Comparison of ENCODE assay signal across 8 cellular contexts in genomic region chr10:129466703-129467345, GRCh38. TPM values are rescaled to one million over a fixed set of nuclear protein-coding genes. Genes with fewer than 3 reads are reported as not detected.
DNase-seq lines count a peak whose midpoint lies in the region; ATAC-seq and TF ChIP-seq lines count a peak whose summit lies in the region.

TSS of gene MGMT (plus strand) at chr10:129467241.

- TF ChIP-seq CTCF in glutamatergic neuron (IDR thresholded peaks at IDR 0.05; ENCODE audit: partially characterized antibody, unreplicated experiment) = no peak
- no peak for TF ChIP-seq CTCF in osteocyte (IDR thresholded peaks at IDR 0.05)

- ATAC-seq in HG03439 (IDR thresholded peaks at IDR 0.05; ENCODE audit: unreplicated experiment) = peak; percentile 88
- peak; percentile 96 to 98 for ATAC-seq in activated naive CD4-positive, alpha-beta T cell treated with anti-CD3 and anti-CD28 coated beads, Interleukin-2, amount 50 U/mL, for 72 hours

- peaks cover 2% of the 10 kb centered on the region for H3K4me1 Mint-ChIP-seq in glutamatergic neuron (ENCODE audit: low read depth, unreplicated experiment)
- H3K4me1 Mint-ChIP-seq in osteocyte (ENCODE audit: unreplicated experiment) = peaks cover 4% of the 10 kb centered on the region

- DNase-seq in C1 segment of cervical spinal cord (lab: John Stamatoyannopoulos, UW) = peak; percentile 27 to 94 (median 84)
- peak; percentile 88 for DNase-seq in GM19238 (ENCODE audit: insufficient read length, low spot score)
- peak; percentile 37 for DNase-seq in SK-N-DZ (ENCODE audit: low spot score)
- peak; percentile 94 to 96 for DNase-seq in activated naive CD4-positive, alpha-beta T cell treated with anti-CD3 and anti-CD28 coated beads, Interleukin-2, amount 50 U/mL, for 72 hours (ENCODE audit: low spot score in 2 of 2)
- peak; percentile 95 for DNase-seq in glutamatergic neuron
- peak; percentile 97 for DNase-seq in osteocyte (ENCODE audit: extremely low spot score, unreplicated experiment)

- peak within 1 kb of the TSS; percentile 71 for H3K27ac ChIP-seq in temporal lobe (ENCODE audit: low read depth, low read length)

- H3K27me3 Mint-ChIP-seq in glutamatergic neuron (ENCODE audit: unreplicated experiment) (peaks cover 7% of the 10 kb centered on the region), osteocyte (ENCODE audit: unreplicated experiment) (no peaks in the 10 kb centered on the region)

- H3K4me3 Mint-ChIP-seq in glutamatergic neuron (ENCODE audit: unreplicated experiment) (peak within 1 kb of the TSS; percentile 84), osteocyte (ENCODE audit: unreplicated experiment) (peak within 1 kb of the TSS; percentile 72)

- no peaks in the 10 kb centered on the region for H3K9me3 Mint-ChIP-seq in activated naive CD4-positive, alpha-beta T cell treated with anti-CD3 and anti-CD28 coated beads, Interleukin-2, amount 50 U/mL, for 72 hours
- H3K9me3 Mint-ChIP-seq in glutamatergic neuron (ENCODE audit: unreplicated experiment) (peaks cover 5% of the 10 kb centered on the region), osteocyte (ENCODE audit: unreplicated experiment) (no peaks in the 10 kb centered on the region)

- peak within 1 kb of the TSS; percentile 68 to 85 for H3K27ac Mint-ChIP-seq in activated naive CD4-positive, alpha-beta T cell treated with anti-CD3 and anti-CD28 coated beads, Interleukin-2, amount 50 U/mL, for 72 hours
- no peak within 1 kb of the TSS for H3K27ac Mint-ChIP-seq in glutamatergic neuron (ENCODE audit: unreplicated experiment)
- H3K27ac Mint-ChIP-seq in osteocyte (ENCODE audit: unreplicated experiment) = peak within 1 kb of the TSS; percentile 50

- H3K36me3 Mint-ChIP-seq in activated naive CD4-positive, alpha-beta T cell treated with anti-CD3 and anti-CD28 coated beads, Interleukin-2, amount 50 U/mL, for 72 hours = peaks cover 0 to 6% of the 10 kb centered on the region in 2 donors
- H3K36me3 Mint-ChIP-seq in glutamatergic neuron (ENCODE audit: unreplicated experiment) (no peaks in the 10 kb centered on the region), osteocyte (ENCODE audit: unreplicated experiment) (no peaks in the 10 kb centered on the region)

RNA-seq across cellular contexts. Expression of gene MGMT, which starts in this region (rescaled TPM):
- 7.3 and 14.0 TPM in 2 replicates for polyA plus RNA-seq in SK-N-DZ (2014; cell fraction: cytosol; rRNA removed)
- polyA plus RNA-seq in SK-N-DZ (2014; cell fraction: nucleus; rRNA removed) = 4.6 and 11.9 TPM in 2 replicates
- total RNA-seq in activated naive CD4-positive, alpha-beta T cell treated with anti-CD3 and anti-CD28 coated beads, Interleukin-2, amount 50 U/mL, for 72 hours = 10 to 100 TPM; 26.9 to 27.7 TPM
- total RNA-seq in glutamatergic neuron (ENCODE audit: unreplicated experiment) (15.9 TPM), osteocyte (17.0 and 20.8 TPM in 2 replicates), temporal lobe (4.9 TPM)

Comparison
In these comparisons a context has a peak if more than half of its experiments do, and no peak if none do; other contexts are left out.
1. Peak in every context shown above with its lines: DNase-seq, ATAC-seq and H3K27ac ChIP-seq.
2. DNase-seq: peak in every context shown above with its lines; median percentile 97 in osteocyte; 95 in activated naive CD4-positive, alpha-beta T cell treated with anti-CD3 and anti-CD28 coated beads, Interleukin-2, amount 50 U/mL, for 72 hours; 95 in glutamatergic neuron; 88 in GM19238; 84 in C1 segment of cervical spinal cord; 37 in SK-N-DZ.